In genomic region chr10:112904000-112904399, GRCh38 we compare ENCODE assay signal across 1 cellular context.
TF ChIP-seq lines count a peak whose summit lies in the region.

No MANE protein-coding gene starts in this region.

TF ChIP-seq in A549, 52 proteins besides CTCF, POLR2A, EP300 and RAD21 (continued from another document):
- TF ChIP-seq NFE2L2 (conservative IDR thresholded peaks at IDR 0.05; ENCODE audit: low read length) (peak; percentile 83), ZSCAN20 (CRISPR knock-in tag; IDR thresholded peaks at IDR 0.05) (no peak), GATA3 (IDR thresholded peaks at IDR 0.05; ENCODE audit: borderline replicate concordance) (peak; percentile 75; the same call in 1 of the 2 replicates), HMGXB4 (CRISPR knock-in tag; IDR thresholded peaks at IDR 0.05; ENCODE audit: borderline replicate concordance) (no peak)
TF ChIP-seq in A549: peak in this region for 13.
